ENCODE assay signal across 1 cellular context in the genomic region with DNA sequence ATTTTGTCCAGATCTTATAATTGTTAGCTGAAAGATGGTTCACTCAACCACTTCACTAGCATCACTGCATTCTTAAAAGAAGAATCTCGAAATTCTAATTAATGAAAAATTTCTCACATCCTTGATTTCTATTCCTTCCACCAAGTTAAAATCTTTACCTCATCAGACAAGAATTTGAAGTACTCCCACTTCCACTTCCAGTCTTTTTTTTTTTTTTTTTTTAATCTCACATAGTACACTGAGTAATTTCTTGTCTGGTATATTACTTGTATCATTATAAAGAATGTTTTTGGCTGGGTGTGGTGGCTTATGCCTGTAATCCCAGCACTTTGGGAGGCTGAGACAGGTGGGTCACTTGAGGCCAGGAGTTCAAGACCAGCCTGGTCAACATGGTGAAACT.
TF ChIP-seq lines count a peak whose summit lies in the region.

No MANE protein-coding gene starts in this region.

TF ChIP-seq in H1, 55 proteins besides CTCF, POLR2A, EP300 and RAD21 (continued from another document):
- TF ChIP-seq HDAC2 (IDR thresholded peaks at IDR 0.05; ENCODE audit: borderline replicate concordance in 1 of 2, low read depth in 2 of 2, low read length in 2 of 2) (no peak), TEAD4 (IDR thresholded peaks at IDR 0.05; ENCODE audit: low read depth, low read length) (no peak), SUZ12 (IDR thresholded peaks at IDR 0.05; ENCODE audit: low read length) (no peak), ATF3 (IDR thresholded peaks at IDR 0.05; ENCODE audit: insufficient read depth, low read depth, low read length) (no peak), CHD2 (IDR thresholded peaks at IDR 0.05; ENCODE audit: low read length) (no peak), CEBPB (IDR thresholded peaks at IDR 0.05; ENCODE audit: low read depth, low read length) (no peak), SRF (IDR thresholded peaks at IDR 0.05; ENCODE audit: low read depth, low read length) (no peak), EGR1 (IDR thresholded peaks at IDR 0.05; ENCODE audit: borderline replicate concordance, low read depth, low read length) (no peak), GABPA (IDR thresholded peaks at IDR 0.05; ENCODE audit: borderline replicate concordance, insufficient read depth, low read length) (no peak)
